1 cellular context compared by ENCODE assay signal in the genomic region with DNA sequence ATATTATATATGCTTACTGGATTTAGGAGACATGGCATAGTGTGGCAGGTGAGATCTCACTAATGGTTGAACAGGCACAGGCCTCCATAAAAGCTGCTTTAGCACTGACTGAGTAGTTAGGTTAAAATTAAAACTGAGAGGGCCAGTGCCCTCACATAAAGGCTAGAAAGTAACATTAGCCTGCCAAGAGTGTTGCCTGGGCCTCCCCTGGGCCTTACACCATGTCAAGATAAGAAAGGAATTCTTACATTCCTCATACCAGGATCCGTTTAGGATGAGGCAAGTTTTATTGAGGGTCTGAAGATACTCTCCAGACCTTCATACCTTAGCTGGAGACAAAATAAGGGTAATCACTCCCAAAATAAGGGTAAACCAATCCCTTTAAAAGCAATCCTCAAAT.
TF ChIP-seq lines count a peak whose summit lies in the region.

No MANE protein-coding gene starts in this region.

TF ChIP-seq in IMR-90, 13 proteins besides CTCF, POLR2A, EP300 and RAD21 (continued from another document):
- TF ChIP-seq SMC3 (IDR thresholded peaks at IDR 0.05; ENCODE audit: low read depth, low read length) (no peak), BHLHE40 (IDR thresholded peaks at IDR 0.05; ENCODE audit: low read depth, low read length) (no peak), MAZ (IDR thresholded peaks at IDR 0.05; ENCODE audit: borderline replicate concordance, low read depth, low read length) (no peak), RCOR1 (IDR thresholded peaks at IDR 0.05; ENCODE audit: insufficient replicate concordance, low read length) (no peak), CHD1 (IDR thresholded peaks at IDR 0.05; ENCODE audit: low read depth, low read length) (no peak)
